ENCODE assay signal across 16 cellular contexts in the genomic region with DNA sequence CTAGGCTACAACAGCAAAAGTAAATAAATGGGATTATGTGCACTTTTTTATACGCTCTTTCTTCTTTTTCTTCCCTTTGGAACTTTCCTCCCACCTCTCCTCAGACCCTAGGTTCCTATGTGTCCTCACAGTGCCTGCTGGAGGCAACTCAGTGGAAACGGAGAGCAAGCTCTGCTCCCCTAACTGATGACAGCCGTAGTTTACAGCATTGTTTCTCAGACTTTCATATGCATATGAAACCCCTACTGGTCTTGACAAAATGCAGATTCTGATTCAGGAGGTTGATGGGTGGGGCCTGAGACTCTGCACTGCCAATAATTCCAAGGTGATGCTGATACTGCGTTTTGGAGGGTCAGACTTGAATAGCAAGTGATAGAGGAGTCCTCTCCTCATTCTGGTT. TPM values are rescaled to one million over a fixed set of nuclear protein-coding genes. Genes with fewer than 3 reads are reported as not detected.
DNase-seq lines count a peak whose midpoint lies in the region; ATAC-seq, FAIRE-seq and TF ChIP-seq lines count a peak whose summit lies in the region.
"Had no signal": no experiment of that assay in that cellular context is flagged by ENCODE, and none has a peak within 500 bp of the region (broad histone marks: within the 10 kb centered on the region; RNA-seq: fewer than 3 reads in every experiment).

No MANE protein-coding gene starts in this region.

- H4K8ac ChIP-seq in H9 (replicated peaks; ENCODE audit: insufficient read length, low read depth, low read length) (no peak overlapping the region), trophoblast cell (ENCODE audit: low read depth, low read length) (no peak overlapping the region)

- H3K4me2 ChIP-seq in H9 (ENCODE audit: insufficient read depth, insufficient read length, low read length) (peak overlapping the region; percentile 22), trophoblast cell (ENCODE audit: low read length) (no peak overlapping the region)
- H3K4me2 ChIP-seq: A549; BLaER1 treated with 17β-estradiol and CSF1 and Interleukin-3, amounts not matched to agents 10 nM and 100 nM had no signal

- H3T11ph ChIP-seq in H9 (ENCODE audit: low read length), result no peak overlapping the region

- TF ChIP-seq CTCF in H9 (conservative IDR thresholded peaks at IDR 0.05) (no peak), bronchial epithelial cell (IDR thresholded peaks at IDR 0.05; ENCODE audit: insufficient read depth, low read length, severe bottlenecking) (no peak)

- no peak overlapping the region for H3K14ac ChIP-seq in H9 (ENCODE audit: insufficient read depth, low read length)
- no peak overlapping the region for H3K14ac ChIP-seq in trophoblast cell (ENCODE audit: low read length)

- peaks cover 14 to 17% of the 10 kb centered on the region in 2 experiments for H3K4me1 Mint-ChIP-seq in H9

- H4K91ac ChIP-seq in H9 (ENCODE audit: insufficient read length, low read depth, low read length) (no peak overlapping the region), trophoblast cell (ENCODE audit: low read depth, low read length) (no peak overlapping the region)

- no peaks in the 10 kb centered on the region for H3K36me3 ChIP-seq in bronchial epithelial cell (ENCODE audit: control insufficient read depth, insufficient read depth, low read length)
- H3K36me3 ChIP-seq in trophoblast cell (ENCODE audit: control insufficient read depth in 1 of 2, insufficient read depth in 2 of 2, low read length in 2 of 2), result no peaks in the 10 kb centered on the region
- H3K36me3 ChIP-seq: BLaER1 treated with 17β-estradiol and CSF1 and Interleukin-3, amounts not matched to agents 10 nM and 100 nM had no signal

- H3K23me2 ChIP-seq in H9 (ENCODE audit: insufficient read length, low read depth, low read length, poor library complexity, severe bottlenecking), result no peaks in the 10 kb centered on the region

- no peaks in the 10 kb centered on the region for H3K36me3 Mint-ChIP-seq in H9 (ENCODE audit: insufficient read depth in 1 of 3, low read depth in 3 of 3)
- H3K36me3 Mint-ChIP-seq: CD4-positive, CD25-positive, alpha-beta regulatory T cell; IgD-negative memory B cell had no signal

- H4K12ac ChIP-seq in trophoblast cell (ENCODE audit: low read depth, low read length), result no peak overlapping the region

- no peak overlapping the region for H3K27ac Mint-ChIP-seq in H9
- H3K27ac Mint-ChIP-seq: IgD-negative memory B cell had no signal

- FAIRE-seq in bronchial epithelial cell (lab: Jason Lieb, UNC), result peak; percentile 73
- FAIRE-seq: A549, G401.6, GM12891, H54 had no signal

- H2AFZ ChIP-seq in H9 (ENCODE audit: low read length) (no peak overlapping the region), trophoblast cell (ENCODE audit: insufficient read depth, low read length, poor library complexity) (peak overlapping the region; percentile 25)

- ATAC-seq in GM21526 (IDR thresholded peaks at IDR 0.05; ENCODE audit: low FRiP score, unreplicated experiment), result no peak
- ATAC-seq: A549 had no signal

- no peak overlapping the region for H3K56ac ChIP-seq in H9 (ENCODE audit: insufficient read length, low read depth, low read length)

- no peaks in the 10 kb centered on the region for H3K79me2 ChIP-seq in H9 (ENCODE audit: insufficient read depth, low read length)
- peaks cover 5% of the 10 kb centered on the region for H3K79me2 ChIP-seq in trophoblast cell (ENCODE audit: control insufficient read depth, insufficient read depth, low read length, poor library complexity)

- H2AK5ac ChIP-seq in H9 (ENCODE audit: insufficient read length, low read length), result no peak overlapping the region
- H2AK5ac ChIP-seq in trophoblast cell (ENCODE audit: low read length), result no peak overlapping the region

- no peak overlapping the region for H2BK15ac ChIP-seq in H9 (ENCODE audit: low read depth, low read length)

- H2BK20ac ChIP-seq in H9 (ENCODE audit: low read depth, low read length, poor library complexity, severe bottlenecking), result no peak overlapping the region

- H3K18ac ChIP-seq in H9 (ENCODE audit: insufficient read length, low read depth, low read length) (no peak overlapping the region), trophoblast cell (ENCODE audit: low read length) (no peak overlapping the region)

- H2BK120ac ChIP-seq in H9 (ENCODE audit: low read depth, low read length, poor library complexity, severe bottlenecking) (no peak overlapping the region), trophoblast cell (ENCODE audit: insufficient read depth, low read length, poor library complexity) (peak overlapping the region; percentile 11)

- H3K27ac ChIP-seq in H9 (ENCODE audit: insufficient read length, low read depth, low read length) (no peak overlapping the region), trophoblast cell (ENCODE audit: low read depth, low read length) (no peak overlapping the region)
- H3K27ac ChIP-seq: A549; BLaER1 treated with 17β-estradiol and CSF1 and Interleukin-3, amounts not matched to agents 10 nM and 100 nM had no signal

- DNase-seq in H9 (peak; percentile 41), bronchial epithelial cell (ENCODE audit: low read depth) (no peak), iPS DF 19.7 (ENCODE audit: low read depth, low spot score) (peak; percentile 38), trophoblast cell (no peak), foreskin melanocyte (no peak), ureter (ENCODE audit: low spot score) (no peak)
- DNase-seq: CD4-positive, CD25-positive, alpha-beta regulatory T cell; DMS79; KG1 had no signal

- H3K27me3 ChIP-seq in H9 (ENCODE audit: insufficient read depth, low read length) (peaks cover 3% of the 10 kb centered on the region; the same call in 1 of the 2 replicates), bronchial epithelial cell (ENCODE audit: control insufficient read depth, insufficient read depth, low read length) (no peaks in the 10 kb centered on the region), trophoblast cell (ENCODE audit: insufficient read depth, low read length) (no peaks in the 10 kb centered on the region)
- H3K27me3 ChIP-seq: BLaER1 treated with 17β-estradiol and CSF1 and Interleukin-3, amounts not matched to agents 10 nM and 100 nM had no signal

- no CpG with 5 or more reads among the region's 4 CpGs for WGBS in H9 (ENCODE audit: extremely low coverage, insufficient read length, low lambda C conversion rate)
- no CpG with 5 or more reads among the region's 4 CpGs for WGBS in trophoblast cell (ENCODE audit: extremely low coverage, insufficient coverage, insufficient read length)

- H3K79me1 ChIP-seq in H9 (ENCODE audit: insufficient read depth, low read depth, low read length, poor library complexity, severe bottlenecking) (no peaks in the 10 kb centered on the region), trophoblast cell (ENCODE audit: low read length) (peaks cover 9% of the 10 kb centered on the region)

- no peak overlapping the region; a peak in 1 of 5 replicates for H3K4me3 Mint-ChIP-seq in H9
- H3K4me3 Mint-ChIP-seq: CD4-positive, CD25-positive, alpha-beta regulatory T cell; IgD-negative memory B cell had no signal

- H3K27me3 Mint-ChIP-seq in H9 (ENCODE audit: low read depth), result peaks cover 35% of the 10 kb centered on the region

- no peak overlapping the region for H3K4ac ChIP-seq in H9 (ENCODE audit: low read depth, low read length)
- no peak overlapping the region for H3K4ac ChIP-seq in trophoblast cell (ENCODE audit: low read depth, low read length)

- no peak overlapping the region for H3K9ac ChIP-seq in H9 (ENCODE audit: extremely low read depth, insufficient read length, low read length)
- H3K9ac ChIP-seq in trophoblast cell (ENCODE audit: low read length), result no peak overlapping the region
- H3K9ac ChIP-seq: BLaER1 treated with 17β-estradiol and CSF1 and Interleukin-3, amounts not matched to agents 10 nM and 100 nM had no signal

- no peak overlapping the region for H2BK12ac ChIP-seq in H9 (ENCODE audit: insufficient read length, low read depth, low read length)
- peak overlapping the region; percentile 85 for H2BK12ac ChIP-seq in trophoblast cell (ENCODE audit: low read length)

- H3K23ac ChIP-seq in H9 (ENCODE audit: insufficient read length, low read depth, low read length) (no peak overlapping the region), trophoblast cell (ENCODE audit: low read length) (no peak overlapping the region)

- H2BK5ac ChIP-seq in H9 (ENCODE audit: insufficient read length, low read length) (no peak overlapping the region), trophoblast cell (ENCODE audit: low read depth, low read length, poor library complexity) (no peak overlapping the region)

- no peaks in the 10 kb centered on the region for H4K20me1 ChIP-seq in H9 (ENCODE audit: control insufficient read depth, insufficient read depth, insufficient read length)
- H4K20me1 ChIP-seq: BLaER1 treated with 17β-estradiol and CSF1 and Interleukin-3, amounts not matched to agents 10 nM and 100 nM had no signal

- H3K4me3 ChIP-seq in bronchial epithelial cell (ENCODE audit: low read depth, low read length) (no peak overlapping the region), trophoblast cell (ENCODE audit: low read depth, low read length) (no peak overlapping the region)
- H3K4me3 ChIP-seq: A549; BLaER1 treated with 17β-estradiol and CSF1 and Interleukin-3, amounts not matched to agents 10 nM and 100 nM had no signal

- H3K9me3 Mint-ChIP-seq in H9, result no peaks in the 10 kb centered on the region; a peak in 1 of 5 replicates
- H3K9me3 Mint-ChIP-seq: CD4-positive, CD25-positive, alpha-beta regulatory T cell; IgD-negative memory B cell had no signal

- 0 out of 2 replicates have a peak, but pooled peaks cover 7% of the 10 kb centered on the region for H3K4me1 ChIP-seq in H9 (ENCODE audit: insufficient read depth, low read length)
- peaks cover 13 to 16% of the 10 kb centered on the region in 2 experiments for H3K4me1 ChIP-seq in trophoblast cell (ENCODE audit: control insufficient read depth in 1 of 2, insufficient read depth in 2 of 2, low read length in 2 of 2)

- H3K9me3 ChIP-seq in H9 (ENCODE audit: control insufficient read depth, low read depth, low read length), result no peaks in the 10 kb centered on the region
- H3K9me3 ChIP-seq in trophoblast cell (ENCODE audit: insufficient read depth, low read depth, low read length), result no peaks in the 10 kb centered on the region
- H3K9me3 ChIP-seq: A549; BLaER1 treated with 17β-estradiol and CSF1 and Interleukin-3, amounts not matched to agents 10 nM and 100 nM had no signal

- H4K5ac ChIP-seq in H9 (ENCODE audit: insufficient read length, low read depth, low read length), result no peak overlapping the region

RNA-seq across cellular contexts. Expression of a gene that starts 34.3 kb away (rescaled TPM):
- total RNA-seq in H9 (2021), result 2.9 and 3.3 TPM in 2 replicates
- 1.1 and 1.9 TPM in 2 replicates for total RNA-seq in bronchial epithelial cell
- polyA plus RNA-seq in trophoblast cell (2013), result 3.5 and 3.7 TPM in 2 replicates
- total RNA-seq in ureter, result 4.7 TPM
- polyA plus RNA-seq: IgD-negative memory B cell had no signal

Comparison
In these comparisons a context has a peak if more than half of its experiments do, and no peak if none do; other contexts are left out.
1. DNase-seq: peak in H9 (single experiment) and iPS DF 19.7 (single experiment); none in bronchial epithelial cell (single experiment), trophoblast cell (0 of 2), foreskin melanocyte (single experiment) and ureter (single experiment).